In the genomic region with DNA sequence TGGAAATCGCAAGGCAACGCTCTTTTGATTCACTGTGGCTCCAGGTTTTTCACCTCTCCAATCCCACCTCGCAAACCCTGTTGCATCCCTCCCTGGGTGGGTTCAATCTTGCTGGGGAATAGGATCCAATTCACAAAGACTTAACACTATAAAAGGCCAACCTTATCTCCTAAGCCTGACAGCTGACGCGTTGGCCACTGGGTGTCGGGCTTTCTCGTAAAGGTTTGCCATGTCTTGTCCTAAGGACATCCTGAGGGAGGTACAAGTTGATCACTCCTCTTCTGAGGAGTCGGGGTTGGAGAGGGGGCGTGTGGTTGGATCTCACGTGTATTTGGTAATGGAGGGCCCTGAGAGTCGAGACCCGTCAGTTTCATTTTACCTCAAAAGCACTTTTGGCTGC, we compare ENCODE assay signal across 18 cellular contexts.
DNase-seq lines count a peak whose midpoint lies in the region; ATAC-seq, FAIRE-seq and TF ChIP-seq lines count a peak whose summit lies in the region.
"Had no signal": no experiment of that assay in that cellular context is flagged by ENCODE, and none has a peak within 500 bp of the region (broad histone marks: within the 10 kb centered on the region; RNA-seq: fewer than 3 reads in every experiment).

No MANE protein-coding gene starts in this region.

- peaks cover 0 to 5% (median 0%) of the 10 kb centered on the region in 6 donors for H3K4me1 ChIP-seq in spleen
- no peaks in the 10 kb centered on the region for H3K4me1 ChIP-seq in ascending aorta
- H3K4me1 ChIP-seq: psoas muscle, tibial nerve had no signal

- TF ChIP-seq CTCF in bronchial epithelial cell (IDR thresholded peaks at IDR 0.05; ENCODE audit: insufficient read depth, low read length, severe bottlenecking) (peak; percentile 34), spleen (IDR thresholded peaks at IDR 0.05 in 8 of 11, conservative IDR thresholded peaks at IDR 0.05 in 3 of 11) (no peak), ascending aorta (IDR thresholded peaks at IDR 0.05) (no peak)

- no peak for TF ChIP-seq POLR2A in spleen (IDR thresholded peaks at IDR 0.05)

- WGBS in spleen, 5 donors: 64 to 84% (median 72%) methylated on average over 12 of the region's 12 CpGs

- H3K27ac ChIP-seq in spleen: no peak overlapping the region
- H3K27ac ChIP-seq in ascending aorta: no peak overlapping the region
- H3K27ac ChIP-seq: psoas muscle, tibial nerve had no signal

- FAIRE-seq in bronchial epithelial cell (lab: Jason Lieb, UNC): no peak

- intact Hi-C loops in spleen (cut with DNase I; ENCODE audit: low total_unique reads): loop anchor here (5.0 kb wide), 1 partner anchor 288 kb away; a partner anchor contains a TSS
- intact Hi-C loops in ascending aorta (cut with DNase I): loop anchor here (10.0 kb wide), 1 partner anchor 695 kb away; no protein-coding TSS in a partner anchor

- no peak for ATAC-seq in HG03460 (IDR thresholded peaks at IDR 0.05; ENCODE audit: unreplicated experiment)
- ATAC-seq: psoas muscle had no signal

- H3K4me3 ChIP-seq in bronchial epithelial cell (ENCODE audit: low read depth, low read length) (no peak overlapping the region), spleen (no peak overlapping the region), ascending aorta (no peak overlapping the region)
- H3K4me3 ChIP-seq: psoas muscle, tibial nerve had no signal

- H3K9me3 ChIP-seq in spleen: no peaks in the 10 kb centered on the region
- H3K9me3 ChIP-seq in ascending aorta: no peaks in the 10 kb centered on the region
- H3K9me3 ChIP-seq: psoas muscle had no signal

- H3K36me3 ChIP-seq in bronchial epithelial cell (ENCODE audit: control insufficient read depth, insufficient read depth, low read length) (no peaks in the 10 kb centered on the region), spleen (no peaks in the 10 kb centered on the region), ascending aorta (no peaks in the 10 kb centered on the region)
- H3K36me3 ChIP-seq: tibial nerve had no signal

- peak; percentile 14 for DNase-seq in NCI-H510A treated with DMSO at 0.1 percent for 48 hours (lab: John Stamatoyannopoulos, UW)
- DNase-seq in NCI-H510A (lab: John Stamatoyannopoulos, UW): no peak
- peak; percentile 10 for DNase-seq in M059J (ENCODE audit: low read depth)
- DNase-seq in bronchial epithelial cell (ENCODE audit: low read depth): peak; percentile 15
- peak; percentile 35 for DNase-seq in spleen
- DNase-seq in CD1c-positive myeloid dendritic cell (ENCODE audit: extremely low spot score): no peak
- DNase-seq in ascending aorta (ENCODE audit: low spot score in 2 of 2): no peak
- DNase-seq: 8988T; activated CD4-positive, alpha-beta memory T cell treated with anti-CD3 and anti-CD28 coated beads for 36 hours; aorta; CD8-positive, alpha-beta memory T cell; central memory CD4-positive, alpha-beta T cell; glutamatergic neuron; mammary epithelial cell; NCI-H1417; psoas muscle had no signal

- H3K27me3 ChIP-seq in bronchial epithelial cell (ENCODE audit: control insufficient read depth, insufficient read depth, low read length) (no peaks in the 10 kb centered on the region), spleen (replicated peaks in 1 of 7) (peaks cover 0 to 67% (median 12%) of the 10 kb centered on the region in 7 donors), ascending aorta (no peaks in the 10 kb centered on the region)

Comparison
In these comparisons a context has a peak if more than half of its experiments do, and no peak if none do; other contexts are left out.
1. DNase-seq: peak in NCI-H510A treated with DMSO at 0.1 percent for 48 hours (single experiment), M059J (single experiment), bronchial epithelial cell (single experiment) and spleen (single experiment); none in NCI-H510A (single experiment), CD1c-positive myeloid dendritic cell (single experiment) and ascending aorta (0 of 2).